ENCODE assay signal across 8 cellular contexts in the genomic region with DNA sequence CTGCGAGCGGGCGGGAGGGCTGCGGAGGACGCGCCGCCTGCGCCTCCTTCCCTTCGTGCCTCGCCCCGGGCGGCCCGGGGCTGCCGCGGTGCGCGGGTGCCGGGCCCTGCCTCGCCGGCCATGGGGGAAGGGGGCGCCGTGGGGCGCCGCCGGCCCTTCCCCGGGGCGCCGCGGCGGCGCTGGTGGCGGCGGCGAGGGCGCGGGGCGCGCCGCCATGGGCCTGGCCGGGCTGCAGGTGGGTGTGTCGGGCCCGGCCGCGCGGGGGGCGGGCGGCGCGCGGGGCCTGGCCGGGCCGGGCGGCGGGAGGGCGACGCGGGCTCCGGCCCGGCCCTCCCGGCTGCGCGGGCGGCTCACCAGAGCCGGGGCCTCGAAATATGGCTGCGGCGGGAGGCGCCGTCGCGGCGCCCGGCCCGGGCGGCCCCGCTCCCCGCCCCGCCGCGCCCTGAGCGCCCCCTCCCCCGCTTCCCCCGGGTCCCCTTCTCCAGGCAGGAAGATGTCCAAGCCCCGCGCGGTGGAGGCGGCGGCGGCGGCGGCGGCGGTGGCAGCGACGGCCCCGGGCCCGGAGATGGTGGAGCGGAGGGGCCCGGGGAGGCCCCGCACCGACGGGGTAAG. TPM values are rescaled to one million over a fixed set of nuclear protein-coding genes. Genes with fewer than 3 reads are reported as not detected.
DNase-seq lines count a peak whose midpoint lies in the region; ATAC-seq and TF ChIP-seq lines count a peak whose summit lies in the region.

No MANE protein-coding gene starts in this region.

- H3K4me3 ChIP-seq in colonic mucosa (peak overlapping the region; percentile 63), neutrophil (ENCODE audit: low read depth in 1 of 2, low read length in 1 of 2) (peak overlapping the region; percentile 69 to 84)

- H3K27me3 ChIP-seq in colonic mucosa, result no peaks in the 10 kb centered on the region
- H3K27me3 ChIP-seq in neutrophil, result no peaks in the 10 kb centered on the region

- no peaks in the 10 kb centered on the region for H3K9me3 Mint-ChIP-seq in activated CD8-positive, alpha-beta T cell treated with anti-CD3 and anti-CD28 coated beads for 36 hours

- TF ChIP-seq CTCF in GM10266 (IDR thresholded peaks at IDR 0.05; ENCODE audit: control insufficient read depth, insufficient read depth, low read depth, missing control alignments) (peak; percentile 12), colonic mucosa (IDR thresholded peaks at IDR 0.05) (no peak), neutrophil (IDR thresholded peaks at IDR 0.05) (no peak)
- no peak for TF ChIP-seq CTCF in activated CD8-positive, alpha-beta T cell treated with anti-CD3 and anti-CD28 coated beads for 36 hours (IDR thresholded peaks at IDR 0.05)

- no peaks in the 10 kb centered on the region for H3K9me3 ChIP-seq in colonic mucosa
- no peaks in the 10 kb centered on the region for H3K9me3 ChIP-seq in neutrophil

- intact Hi-C loops in colonic mucosa (cut with DNase I), result no loop called here
- intact Hi-C loops in activated CD8-positive, alpha-beta T cell treated with anti-CD3 and anti-CD28 coated beads for 36 hours (cut with micrococcal nuclease), result no loop called here

- no peak overlapping the region for H3K4me3 Mint-ChIP-seq in activated CD8-positive, alpha-beta T cell treated with anti-CD3 and anti-CD28 coated beads for 36 hours

- ATAC-seq in HG03025 (IDR thresholded peaks at IDR 0.05; ENCODE audit: low FRiP score, unreplicated experiment), result peak; percentile 29
- ATAC-seq in activated CD8-positive, alpha-beta T cell treated with anti-CD3 and anti-CD28 coated beads for 36 hours, result no peak

- POLR2A ChIA-PET in activated CD8-positive, alpha-beta T cell treated with anti-CD3 and anti-CD28 coated beads for 36 hours (lab: Charles Lee), result interaction anchor here (2.1 kb wide), 1 partner anchor 24 kb away, joined by 13 read pairs; a partner anchor contains a TSS

- H3K4me1 ChIP-seq in colonic mucosa (no peaks in the 10 kb centered on the region), neutrophil (ENCODE audit: control insufficient read depth in 1 of 2, insufficient read depth in 1 of 2, low read depth in 1 of 2, low read length in 1 of 2) (peaks cover 65 to 69% of the 10 kb centered on the region in 2 experiments)

- peaks cover 36% of the 10 kb centered on the region for H3K4me1 Mint-ChIP-seq in activated CD8-positive, alpha-beta T cell treated with anti-CD3 and anti-CD28 coated beads for 36 hours (ENCODE audit: low read depth)

- H3K9ac ChIP-seq in colonic mucosa (ENCODE audit: low read depth in 2 of 2, low read length in 2 of 2), result peak overlapping the region in 1 of 2 donors; percentile 68

- H3K27ac ChIP-seq in colonic mucosa (peak overlapping the region; percentile 74), neutrophil (peak overlapping the region; percentile 90)

- H3K36me3 Mint-ChIP-seq in activated CD8-positive, alpha-beta T cell treated with anti-CD3 and anti-CD28 coated beads for 36 hours (ENCODE audit: low read depth), result peaks cover 32% of the 10 kb centered on the region

- no peak overlapping the region for H3K27ac Mint-ChIP-seq in activated CD8-positive, alpha-beta T cell treated with anti-CD3 and anti-CD28 coated beads for 36 hours

- CTCF ChIA-PET in activated CD8-positive, alpha-beta T cell treated with anti-CD3 and anti-CD28 coated beads for 36 hours (lab: Charles Lee), result interaction anchor here (1.3 to 6.1 kb wide), 2 partner anchors 22 to 193 kb away, joined by 7 to 35 read pairs; no protein-coding TSS in a partner anchor

- H3K36me3 ChIP-seq in colonic mucosa (no peaks in the 10 kb centered on the region), neutrophil (peaks cover 20% of the 10 kb centered on the region)

- peak; percentile 67 for DNase-seq in GM10266 (ENCODE audit: extremely low spot score)
- DNase-seq in colonic mucosa, result no peak
- DNase-seq in epidermal melanocyte (ENCODE audit: insufficient read length, low spot score), result no peak
- no peak for DNase-seq in NK-92 (lab: John Stamatoyannopoulos, UW; ENCODE audit: unreplicated experiment)
- DNase-seq in T1000 (lab: John Stamatoyannopoulos, UW), result no peak
- DNase-seq in activated CD8-positive, alpha-beta T cell treated with anti-CD3 and anti-CD28 coated beads for 36 hours, result no peak

- no peaks in the 10 kb centered on the region for H3K27me3 Mint-ChIP-seq in activated CD8-positive, alpha-beta T cell treated with anti-CD3 and anti-CD28 coated beads for 36 hours

RNA-seq across cellular contexts. Expression of a gene that starts 5.1 kb away (rescaled TPM):
- 10 to 100 TPM; 38.2 to 59.3 TPM for total RNA-seq in colonic mucosa
- total RNA-seq in activated CD8-positive, alpha-beta T cell treated with anti-CD3 and anti-CD28 coated beads for 36 hours, result 10 to 100 TPM; 35.9 to 38.2 TPM

RNA-seq across cellular contexts. Expression of a gene that starts 24.4 kb away (rescaled TPM):
- 10 to 100 TPM; 36.5 to 37.3 TPM for total RNA-seq in colonic mucosa
- 10 to 100 TPM; 44.3 to 45.4 TPM for total RNA-seq in activated CD8-positive, alpha-beta T cell treated with anti-CD3 and anti-CD28 coated beads for 36 hours

RNA-seq across cellular contexts. Expression of a gene that starts 47.4 kb away (rescaled TPM):
- total RNA-seq in colonic mucosa, result 1 to 10 TPM in 1 of 2 donors, under 1 TPM in 1; 0.96 to 2.1 TPM
- 1 to 10 TPM; 9.0 to 9.3 TPM for total RNA-seq in activated CD8-positive, alpha-beta T cell treated with anti-CD3 and anti-CD28 coated beads for 36 hours
